Comparison of ENCODE assay signal across 8 cellular contexts in genomic region chr10:133357293-133358151, GRCh38. TPM values are rescaled to one million over a fixed set of nuclear protein-coding genes. Genes with fewer than 3 reads are reported as not detected.
A peak's percentile ranks its signal among the peaks of the same experiment; 100 is the strongest.
DNase-seq lines count a peak whose midpoint lies in the region; ATAC-seq lines count a peak whose summit lies in the region.

FUOM (minus strand) TSS chr10:133358019; CDS start chr10:133358007, 12 bp downstream.

- H3K4me3 ChIP-seq in BLaER1 treated with 17β-estradiol and CSF1 and Interleukin-3, amounts not matched to agents 10 nM and 100 nM, result peak within 1 kb of the TSS; percentile 64 to 85 (median 76)
- peak within 1 kb of the TSS; percentile 67 for H3K4me3 ChIP-seq in iPS-11a (ENCODE audit: low read depth, low read length)
- peak within 1 kb of the TSS; percentile 37 to 75 (median 58) for H3K4me3 ChIP-seq in skin epidermis

- peak within 1 kb of the TSS; percentile 81 to 94 (median 91) for H3K27ac ChIP-seq in BLaER1 treated with 17β-estradiol and CSF1 and Interleukin-3, amounts not matched to agents 10 nM and 100 nM
- H3K27ac ChIP-seq in adipose tissue (ENCODE audit: low read depth, low read length) (no peak within 1 kb of the TSS), skin epidermis (peak within 1 kb of the TSS in 20 of 21 experiments; percentile 4 to 86 (median 69))

- H3K9ac ChIP-seq in BLaER1 treated with 17β-estradiol and CSF1 and Interleukin-3, amounts not matched to agents 10 nM and 100 nM, result peak within 1 kb of the TSS; percentile 84 to 94 (median 92)

- peak; percentile 63 for ATAC-seq in HG03439 (IDR thresholded peaks at IDR 0.05; ENCODE audit: unreplicated experiment)

- peak; percentile 92 for DNase-seq in GM19238 (ENCODE audit: insufficient read length, low spot score)
- DNase-seq in T-helper 1 cell, result peak; percentile 55 to 68 (median 62)
- DNase-seq in NCI-H510A treated with DMSO at 0.1 percent for 48 hours (lab: John Stamatoyannopoulos, UW), result no peak

- no peaks in the 10 kb centered on the region for H3K27me3 ChIP-seq in BLaER1 treated with 17β-estradiol and CSF1 and Interleukin-3, amounts not matched to agents 10 nM and 100 nM

- H4K20me1 ChIP-seq in BLaER1 treated with 17β-estradiol and CSF1 and Interleukin-3, amounts not matched to agents 10 nM and 100 nM, result peaks cover 10 to 44% (median 32%) of the 10 kb centered on the region in 11 experiments; a peak in 16 of 22 replicates

- H3K4me2 ChIP-seq in BLaER1 treated with 17β-estradiol and CSF1 and Interleukin-3, amounts not matched to agents 10 nM and 100 nM, result peak within 1 kb of the TSS; percentile 99 to 100 (median 100)

- H3K4me1 ChIP-seq in BLaER1 treated with 17β-estradiol and CSF1 and Interleukin-3, amounts not matched to agents 10 nM and 100 nM, result peaks cover 43 to 49% (median 47%) of the 10 kb centered on the region in 10 experiments

- peaks cover 3 to 32% (median 21%) of the 10 kb centered on the region in 11 experiments; a peak in 21 of 22 replicates for H3K36me3 ChIP-seq in BLaER1 treated with 17β-estradiol and CSF1 and Interleukin-3, amounts not matched to agents 10 nM and 100 nM

- WGBS in adipose tissue, 3 donors, result 1 to 3% (median 2%) methylated on average over 54 to 81 of the region's 82 CpGs

- no peaks in the 10 kb centered on the region for H3K9me3 ChIP-seq in BLaER1 treated with 17β-estradiol and CSF1 and Interleukin-3, amounts not matched to agents 10 nM and 100 nM (replicated peaks in 1 of 11)

RNA-seq across cellular contexts. Expression of gene FUOM, which starts in this region (rescaled TPM):
- polyA plus RNA-seq in adipose tissue, result 10 to 100 TPM; 22.1 to 45.1 (median 23.3) TPM
